ENCODE assay signal across 8 cellular contexts in the genomic region with DNA sequence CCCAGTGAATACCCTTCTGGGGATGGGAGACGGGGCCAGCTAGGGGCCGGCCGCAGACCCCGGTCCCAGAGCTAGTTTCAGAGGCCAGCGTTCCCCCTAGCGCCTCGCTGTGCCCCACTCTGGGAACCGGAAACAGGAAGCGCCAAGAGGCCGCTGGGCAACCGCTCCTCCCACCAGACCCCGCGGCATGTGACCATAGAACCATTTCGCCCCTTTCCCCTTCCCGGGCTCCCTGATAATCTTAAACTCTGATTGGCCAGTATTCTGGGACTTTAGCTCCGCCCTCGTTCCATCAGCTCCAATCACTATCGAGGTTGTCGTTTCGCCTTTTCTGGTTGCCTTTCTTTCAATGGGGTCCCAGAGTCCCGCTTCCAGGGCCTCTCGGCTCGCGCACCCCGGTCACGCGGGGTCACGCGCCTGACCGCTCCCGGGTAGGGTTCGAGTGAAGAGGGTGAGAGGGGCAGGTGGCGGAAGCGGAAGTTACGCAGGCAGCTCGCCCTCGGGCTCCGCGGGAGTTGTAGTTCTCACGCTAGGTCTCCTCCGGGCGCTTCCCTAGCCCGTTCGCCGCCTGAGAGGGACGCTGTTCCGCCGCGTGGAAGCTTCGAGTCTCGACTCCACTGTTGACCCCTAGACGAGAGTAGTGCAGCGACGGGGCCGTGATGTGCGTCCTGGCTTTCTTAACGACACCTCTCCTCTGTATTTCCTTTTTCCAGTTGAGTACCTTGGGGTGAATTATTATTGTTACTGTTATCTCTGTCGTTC. TPM values are rescaled to one million over a fixed set of nuclear protein-coding genes. Genes with fewer than 3 reads are reported as not detected.
DNase-seq lines count a peak whose midpoint lies in the region; ATAC-seq, FAIRE-seq and TF ChIP-seq lines count a peak whose summit lies in the region.

A gene (minus strand): TSS at position 121 of the 762 bp plus-strand sequence. CDS start 3,241 bp downstream, outside the sequence.

- intact Hi-C loops in CD4-positive, alpha-beta memory T cell (cut with micrococcal nuclease) = loop anchor here (1.0 to 5.0 kb wide), 8 partner anchors 35 to 305 kb away; a partner anchor contains a TSS
- intact Hi-C loops in HepG2 (cut with micrococcal nuclease; ENCODE audit: unreplicated experiment) = loop anchor here (1.0 to 5.0 kb wide), 2 partner anchors 37 to 90 kb away; a partner anchor contains a TSS

- H3K9me3 ChIP-seq in CD4-positive, alpha-beta memory T cell (ENCODE audit: control insufficient read depth in 1 of 2, low read length in 2 of 2) = no peaks in the 10 kb centered on the region
- H3K9me3 ChIP-seq in HepG2 (ENCODE audit: low read length) = no peaks in the 10 kb centered on the region; the same call in 1 of the 2 replicates

- peak; percentile 93 for TF ChIP-seq CTCF in HepG2 (CRISPR knock-in tag; IDR thresholded peaks at IDR 0.05)

- in situ Hi-C loops in HepG2 (cut with HindIII; ENCODE audit: extremely low pct_ligation_motif_present, low pct_unique_long_range_greater_than_20kb) = loop anchor here (25.0 kb wide), 1 partner anchor 88 kb away; no protein-coding TSS in a partner anchor

- H3K36me3 Mint-ChIP-seq in CD4-positive, alpha-beta memory T cell = peaks cover 4 to 45% of the 10 kb centered on the region in 2 donors

- TF ChIP-seq RAD21 in HepG2 (CRISPR knock-in tag; IDR thresholded peaks at IDR 0.05) = peak; percentile 74

- H3K4me3 ChIP-seq in CD4-positive, alpha-beta memory T cell (ENCODE audit: low read length in 2 of 2) = peak within 1 kb of the TSS; percentile 96 to 99
- peak within 1 kb of the TSS; percentile 81 to 89 (median 86) for H3K4me3 ChIP-seq in HepG2 (replicated peaks in 1 of 3; ENCODE audit: insufficient read depth in 1 of 3, low read depth in 2 of 3, low read length in 3 of 3)

- H3K27me3 Mint-ChIP-seq in CD4-positive, alpha-beta memory T cell = no peaks in the 10 kb centered on the region

- no TSS peak for BruUV-seq in HepG2 (replicated peaks; lab: Mats Ljungman, UMichigan)

- peaks cover 10% of the 10 kb centered on the region for H3K36me3 ChIP-seq in CD4-positive, alpha-beta memory T cell (ENCODE audit: insufficient read depth, low read length)
- peaks cover 2 to 15% of the 10 kb centered on the region in 2 experiments; a peak in 4 of 5 replicates for H3K36me3 ChIP-seq in HepG2 (replicated peaks in 1 of 2; ENCODE audit: control insufficient read depth in 1 of 2, insufficient read depth in 2 of 2, low read length in 2 of 2)

- H3K27ac Mint-ChIP-seq in CD4-positive, alpha-beta memory T cell = peak within 1 kb of the TSS; percentile 87 to 99 (median 95)

- TF ChIP-seq POLR2A in HepG2 (IDR thresholded peaks at IDR 0.05; ENCODE audit: insufficient read depth in 1 of 2, low read depth in 2 of 2, low read length in 2 of 2) = peak; percentile 78 to 88

- CTCF ChIA-PET in CD4-positive, alpha-beta memory T cell (lab: Charles Lee; ENCODE audit: partially characterized antibody) = interaction anchor here (0.7 to 13.9 kb wide), 30 partner anchors 11 to 405 kb away, joined by 3 to 561 read pairs (median 5); a partner anchor contains a TSS
- CTCF ChIA-PET in HepG2 (lab: Yijun Ruan, JAX; ENCODE audit: low intra/inter-chr PET ratio, low total read pairs) = interaction anchor here (1.6 kb wide), 1 partner anchor 90 kb away, joined by 5 read pairs; no protein-coding TSS in a partner anchor

- peak within 1 kb of the TSS; percentile 90 for H3K4me2 ChIP-seq in HepG2 (ENCODE audit: low read depth, low read length)

- 1% methylated on average over 28 of the region's 58 CpGs for WGBS in HepG2 (ENCODE audit: low lambda C conversion rate)

- H3K79me2 ChIP-seq in HepG2 (ENCODE audit: insufficient read depth, low read length) = peaks cover 37% of the 10 kb centered on the region

- peak; percentile 91 for FAIRE-seq in HepG2 (lab: Jason Lieb, UNC)

- no peaks in the 10 kb centered on the region for H3K27me3 ChIP-seq in CD4-positive, alpha-beta memory T cell (ENCODE audit: insufficient read depth, low read length)
- H3K27me3 ChIP-seq in HepG2 (ENCODE audit: control insufficient read depth in 1 of 2, insufficient read depth in 2 of 2, low read length in 2 of 2) = no peaks in the 10 kb centered on the region; a peak in 1 of 5 replicates

- peak; percentile 88 for ATAC-seq in GM19438 (IDR thresholded peaks at IDR 0.05; ENCODE audit: low read depth, unreplicated experiment)
- peak; percentile 56 for ATAC-seq in HG03575 (IDR thresholded peaks at IDR 0.05; ENCODE audit: extremely low read depth, insufficient number of reproducible peaks, low FRiP score, unreplicated experiment)
- ATAC-seq in HepG2 = peak; percentile 95

- H4K20me1 ChIP-seq in HepG2 (ENCODE audit: insufficient read depth, low read length) = no peaks in the 10 kb centered on the region

- H3K4me1 ChIP-seq in CD4-positive, alpha-beta memory T cell (ENCODE audit: insufficient read depth, low read length) = peaks cover 66% of the 10 kb centered on the region
- peaks cover 30% of the 10 kb centered on the region for H3K4me1 ChIP-seq in HepG2 (ENCODE audit: insufficient read depth, low read length)

- DNase-seq in CD4-positive, alpha-beta memory T cell = peak; percentile 89 to 92 (median 91)
- peak; percentile 99 for DNase-seq in NCI-H82 (lab: John Stamatoyannopoulos, UW)
- DNase-seq in activated CD4-positive, alpha-beta T cell treated with anti-CD3 and anti-CD28 coated beads, Interleukin-2, amount 50 U/mL, for 48 hours = peak; percentile 91 to 94
- peak; percentile 79 to 94 for DNase-seq in dermis microvascular lymphatic vessel endothelial cell (ENCODE audit: low read depth in 2 of 2)
- DNase-seq in HepG2 (ENCODE audit: low spot score) = peak; percentile 97
- DNase-seq in stimulated activated CD4-positive, alpha-beta T cell treated with anti-CD3 and anti-CD28 coated beads, Interleukin-4, amount 100 ng/mL, for 1 hour = peak; percentile 88

- TF ChIP-seq EP300 in HepG2 (IDR thresholded peaks at IDR 0.05; ENCODE audit: low read depth in 2 of 2, low read length in 2 of 2) (peak in 1 of 2 experiments; percentile 11; a peak in 1 of 4 replicates), HepG2 (CRISPR knock-in tag; IDR thresholded peaks at IDR 0.05; ENCODE audit: borderline replicate concordance) (no peak)

- H3K27ac ChIP-seq in CD4-positive, alpha-beta memory T cell (ENCODE audit: low read depth, low read length) = peak within 1 kb of the TSS; percentile 96
- peak within 1 kb of the TSS; percentile 93 for H3K27ac ChIP-seq in HepG2 (ENCODE audit: extremely low read length, insufficient read depth, low read length)

- peaks cover 0 to 6% (median 0%) of the 10 kb centered on the region in 8 donors for H3K9me3 Mint-ChIP-seq in CD4-positive, alpha-beta memory T cell

- POLR2A ChIA-PET in CD4-positive, alpha-beta memory T cell (lab: Charles Lee; ENCODE audit: partially characterized antibody) = interaction anchor here (0.6 to 10.1 kb wide), 27 partner anchors 11 to 758 kb away, joined by 3 to 492 read pairs (median 10); a partner anchor contains a TSS
- POLR2A ChIA-PET in HepG2 (lab: Yijun Ruan, JAX) = interaction anchor here (1.1 to 2.4 kb wide), 9 partner anchors 9 to 166 kb away, joined by 3 to 27 read pairs (median 6); a partner anchor contains a TSS

- peaks cover 51 to 85% (median 65%) of the 10 kb centered on the region in 4 donors for H3K4me1 Mint-ChIP-seq in CD4-positive, alpha-beta memory T cell

- peak within 1 kb of the TSS; percentile 90 for H3K9ac ChIP-seq in HepG2 (ENCODE audit: insufficient read depth, low read depth, low read length)

- peak within 1 kb of the TSS; percentile 86 to 97 (median 96) for H3K4me3 Mint-ChIP-seq in CD4-positive, alpha-beta memory T cell

- H2AFZ ChIP-seq in HepG2 (ENCODE audit: low read length) = peak within 1 kb of the TSS; percentile 100

TF ChIP-seq in HepG2, 621 proteins besides CTCF, POLR2A, EP300 and RAD21 (continues in another document):
- no peak for TF ChIP-seq FOXA1 (IDR thresholded peaks at IDR 0.05)
- TF ChIP-seq FOXA1 (CRISPR knock-in tag; IDR thresholded peaks at IDR 0.05) = no peak
- TF ChIP-seq ZNF614 (CRISPR knock-in tag; IDR thresholded peaks at IDR 0.05; ENCODE audit: borderline replicate concordance) = no peak
- TF ChIP-seq, protein P1, sequence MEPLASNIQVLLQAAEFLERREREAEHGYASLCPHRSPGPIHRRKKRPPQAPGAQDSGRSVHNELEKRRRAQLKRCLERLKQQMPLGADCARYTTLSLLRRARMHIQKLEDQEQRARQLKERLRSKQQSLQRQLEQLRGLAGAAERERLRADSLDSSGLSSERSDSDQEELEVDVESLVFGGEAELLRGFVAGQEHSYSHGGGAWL (CRISPR knock-in tag; IDR thresholded peaks at IDR 0.05) = peak; percentile 68
- TF ChIP-seq BHLHE40 (IDR thresholded peaks at IDR 0.05; ENCODE audit: low read length) = peak; percentile 80; the same call in 1 of the 2 replicates
- TF ChIP-seq IRF2 (CRISPR knock-in tag; IDR thresholded peaks at IDR 0.05) = peak; percentile 81
- TF ChIP-seq ZBTB7B (CRISPR knock-in tag; IDR thresholded peaks at IDR 0.05) = 0 out of 2 replicates have a peak, but pooled peaks have one; percentile 45

RNA-seq across cellular contexts. Expression of the gene that starts here (rescaled TPM):
- total RNA-seq in CD4-positive, alpha-beta memory T cell = 100 to 1,000 TPM; 226 to 247 TPM
- polyA plus RNA-seq in CD4-positive, alpha-beta memory T cell = 100 to 1,000 TPM; 363 to 502 TPM
- total RNA-seq in dermis microvascular lymphatic vessel endothelial cell (212 and 232 TPM in 2 replicates), HepG2 (2016; rRNA removed; fragmentation: Illumina TruSeq; extraction: Trizol) (68.5 and 127 TPM in 2 replicates)
- 36.4 and 46.3 TPM in 2 replicates for total RNA-seq in HepG2 (2016; cell fraction: cytosol; rRNA removed; fragmentation: Illumina TruSeq; extraction: Trizol; ENCODE audit: low read depth)
- 82.3 and 126 TPM in 2 replicates for total RNA-seq in HepG2 (2016; cell fraction: insoluble cytoplasmic fraction; rRNA removed; fragmentation: Illumina TruSeq; extraction: Trizol)
- 62.4 and 64.9 TPM in 2 replicates for total RNA-seq in HepG2 (2016; cell fraction: membrane; rRNA removed; fragmentation: Illumina TruSeq; extraction: Trizol)
- 126 and 143 TPM in 2 replicates for total RNA-seq in HepG2 (2016; cell fraction: nucleus; rRNA removed; fragmentation: Illumina TruSeq; extraction: Trizol)
- 90.5 and 98.2 TPM in 2 replicates for polyA plus RNA-seq in HepG2 (2011; rRNA removed)
- 61.4 and 84.5 TPM in 2 replicates for polyA plus RNA-seq in HepG2 (2011; cell fraction: cytosol; rRNA removed)
- 91.0 and 114 TPM in 2 replicates for polyA plus RNA-seq in HepG2 (2011; cell fraction: nucleus; rRNA removed)
- 68.5 and 69.2 TPM in 2 replicates for polyA plus RNA-seq in HepG2 (2012)
- 22.0 and 27.6 TPM in 2 replicates for polyA plus RNA-seq in HepG2 (2016; cell fraction: cytosol; fragmentation: Illumina TruSeq; extraction: Trizol; ENCODE audit: low read depth)
- 60.7 and 70.5 TPM in 2 replicates for polyA plus RNA-seq in HepG2 (2016; cell fraction: insoluble cytoplasmic fraction; fragmentation: Illumina TruSeq; extraction: Trizol; ENCODE audit: low read depth)
- polyA plus RNA-seq in HepG2 (2016; cell fraction: membrane; fragmentation: Illumina TruSeq; extraction: Trizol; ENCODE audit: low read depth) = 40.1 and 44.7 TPM in 2 replicates
- 178 and 205 TPM in 2 replicates for polyA plus RNA-seq in HepG2 (2016; cell fraction: nucleus; fragmentation: Illumina TruSeq; extraction: Trizol; ENCODE audit: insufficient read depth, low read depth)
- polyA minus RNA-seq in HepG2 (2011; rRNA and poly(A)+ RNA removed; ENCODE audit: low replicate concordance) = 167 and 331 TPM in 2 replicates
- polyA minus RNA-seq in HepG2 (2011; cell fraction: cytosol; rRNA and poly(A)+ RNA removed) = 67.1 and 75.4 TPM in 2 replicates
- polyA minus RNA-seq in HepG2 (2011; cell fraction: nucleus; rRNA and poly(A)+ RNA removed) = 64.4 and 78.3 TPM in 2 replicates

Comparison
In these comparisons a context has a peak if more than half of its experiments do, and no peak if none do; other contexts are left out.
1. Peak in every context shown above with its lines: DNase-seq, ATAC-seq, H3K4me3 ChIP-seq and H3K27ac ChIP-seq.